ENCODE assay signal across 1 cellular context in genomic region chr3:57951106-57951882, GRCh38.
TF ChIP-seq lines count a peak whose summit lies in the region.

No MANE protein-coding gene starts in this region.

TF ChIP-seq in K562, 482 proteins besides CTCF, POLR2A, EP300 and RAD21 (continued from another document and continues in another):
- no peak for TF ChIP-seq CREB5 (CRISPR knock-in tag; IDR thresholded peaks at IDR 0.05)
- TF ChIP-seq ZNF318 (IDR thresholded peaks at IDR 0.05; ENCODE audit: borderline replicate concordance in 1 of 2, low read depth in 1 of 2): 0 out of 4 replicates have a peak, but pooled peaks of 1 of the 2 experiments have one; percentile 45
- no peak for TF ChIP-seq PHTF2 (CRISPR knock-in tag; IDR thresholded peaks at IDR 0.05)
- 0 out of 2 replicates have a peak, but pooled peaks have one; percentile 18 for TF ChIP-seq EP400 (IDR thresholded peaks at IDR 0.05)
- TF ChIP-seq TAF15 (IDR thresholded peaks at IDR 0.05; ENCODE audit: low read depth, low read length): no peak
- no peak for TF ChIP-seq ARID2 (IDR thresholded peaks at IDR 0.05)
- TF ChIP-seq STAG1 (CRISPR knock-in tag; IDR thresholded peaks at IDR 0.05; ENCODE audit: borderline replicate concordance): no peak
- TF ChIP-seq KAT2B (IDR thresholded peaks at IDR 0.05; ENCODE audit: low read depth, low read length): no peak
- TF ChIP-seq CUX1 (CRISPR knock-in tag; IDR thresholded peaks at IDR 0.05): peak; percentile 26; the same call in 1 of the 2 replicates
- no peak for TF ChIP-seq EHMT2 (IDR thresholded peaks at IDR 0.05)
- no peak for TF ChIP-seq SMAD1 (IDR thresholded peaks at IDR 0.05; ENCODE audit: low read depth, low read length, partially characterized antibody)
- no peak for TF ChIP-seq HNRNPUL1 (IDR thresholded peaks at IDR 0.05; ENCODE audit: low read length)
- no peak for TF ChIP-seq ZNF133 (CRISPR knock-in tag; IDR thresholded peaks at IDR 0.05)
- no peak for TF ChIP-seq ZNF146 (CRISPR knock-in tag; IDR thresholded peaks at IDR 0.05; ENCODE audit: unreplicated experiment)
- no peak for TF ChIP-seq CBX3 (IDR thresholded peaks at IDR 0.05; ENCODE audit: borderline replicate concordance in 1 of 2, low read length in 2 of 2)
- no peak for TF ChIP-seq TARDBP (IDR thresholded peaks at IDR 0.05)
- TF ChIP-seq SUPT5H (IDR thresholded peaks at IDR 0.05): peak; percentile 26; the same call in 1 of the 2 replicates
- TF ChIP-seq ZNF232 (CRISPR knock-in tag; IDR thresholded peaks at IDR 0.05): no peak
- peak; percentile 23; the same call in 1 of the 2 replicates for TF ChIP-seq VEZF1 (CRISPR knock-in tag; IDR thresholded peaks at IDR 0.05)
- TF ChIP-seq ZNF586 (CRISPR knock-in tag; conservative IDR thresholded peaks at IDR 0.05): no peak
- TF ChIP-seq PRPF4 (IDR thresholded peaks at IDR 0.05; ENCODE audit: insufficient read depth, low read depth, low read length, poor library complexity, severe bottlenecking): no peak
- no peak for TF ChIP-seq PBX2 (CRISPR knock-in tag; IDR thresholded peaks at IDR 0.05; ENCODE audit: low read depth)
- peak; percentile 90 for TF ChIP-seq PBX2 (tag; conservative IDR thresholded peaks at IDR 0.05; ENCODE audit: low read depth)
- no peak for TF ChIP-seq DACH1 (IDR thresholded peaks at IDR 0.05; ENCODE audit: partially characterized antibody)
- no peak for TF ChIP-seq KDM4B (IDR thresholded peaks at IDR 0.05; ENCODE audit: borderline replicate concordance in 2 of 2, low read depth in 1 of 2)
- no peak for TF ChIP-seq ZNF57 (CRISPR knock-in tag; IDR thresholded peaks at IDR 0.05)
- no peak for TF ChIP-seq HDGF (IDR thresholded peaks at IDR 0.05)
- no peak for TF ChIP-seq RNF219 (CRISPR knock-in tag; IDR thresholded peaks at IDR 0.05)
- TF ChIP-seq HDAC8 (tag; IDR thresholded peaks at IDR 0.05): no peak
- no peak for TF ChIP-seq ZBTB1 (CRISPR knock-in tag; IDR thresholded peaks at IDR 0.05; ENCODE audit: borderline replicate concordance, low read depth)
- no peak for TF ChIP-seq STAT6 (CRISPR knock-in tag; IDR thresholded peaks at IDR 0.05)
- no peak for TF ChIP-seq ZNF431 (CRISPR knock-in tag; IDR thresholded peaks at IDR 0.05)
- TF ChIP-seq RNF2 (IDR thresholded peaks at IDR 0.05): no peak
- peak; percentile 30; the same call in 1 of the 2 replicates for TF ChIP-seq ZNF316 (IDR thresholded peaks at IDR 0.05)
